In genomic region chr9:33374634-33375237, GRCh38 we compare ENCODE assay signal across 8 cellular contexts. TPM values are rescaled to one million over a fixed set of nuclear protein-coding genes. Genes with fewer than 3 reads are reported as not detected.
A peak's percentile ranks its signal among the peaks of the same experiment; 100 is the strongest.
DNase-seq lines count a peak whose midpoint lies in the region; ATAC-seq lines count a peak whose summit lies in the region.

No MANE protein-coding gene starts in this region.

- H3K4me3 ChIP-seq in CD4-positive, CD25-positive, alpha-beta regulatory T cell (ENCODE audit: low read depth, low read length) = no peak overlapping the region
- H3K4me3 ChIP-seq in right cardiac atrium (ENCODE audit: low read length) = no peak overlapping the region

- peak overlapping the region in 1 of 3 donors; percentile 67 for H3K27ac Mint-ChIP-seq in CD4-positive, CD25-positive, alpha-beta regulatory T cell

- no peak overlapping the region for H3K27ac ChIP-seq in CD4-positive, CD25-positive, alpha-beta regulatory T cell (ENCODE audit: insufficient read depth, low read length, poor library complexity, severe bottlenecking)
- no peak overlapping the region for H3K27ac ChIP-seq in right cardiac atrium (ENCODE audit: low read length)

- no peaks in the 10 kb centered on the region for H3K4me1 ChIP-seq in CD4-positive, CD25-positive, alpha-beta regulatory T cell (ENCODE audit: control insufficient read depth, insufficient read depth, low read length, poor library complexity, severe bottlenecking)
- no peaks in the 10 kb centered on the region for H3K4me1 ChIP-seq in right cardiac atrium (ENCODE audit: control insufficient read depth, insufficient read depth, low read length)

- ATAC-seq in CD4-positive, CD25-positive, alpha-beta regulatory T cell (ENCODE audit: low read depth in 2 of 2) = peak; percentile 81
- ATAC-seq in GM21526 (IDR thresholded peaks at IDR 0.05; ENCODE audit: low FRiP score, unreplicated experiment) = peak; percentile 60
- peak; percentile 83 to 84 for ATAC-seq in right cardiac atrium
- ATAC-seq in HG03469 (IDR thresholded peaks at IDR 0.05; ENCODE audit: unreplicated experiment) = no peak

- H3K27me3 Mint-ChIP-seq in CD4-positive, CD25-positive, alpha-beta regulatory T cell = no peaks in the 10 kb centered on the region

- 63% methylated on average over 6 of the region's 6 CpGs for whole genome bisulfite sequencing in right cardiac atrium

- H3K36me3 Mint-ChIP-seq in CD4-positive, CD25-positive, alpha-beta regulatory T cell = peaks cover 17% of the 10 kb centered on the region

- peak overlapping the region in 1 of 4 donors; percentile 7 for H3K4me3 Mint-ChIP-seq in CD4-positive, CD25-positive, alpha-beta regulatory T cell

- peak; percentile 44 to 79 (median 63) for DNase-seq in CD4-positive, CD25-positive, alpha-beta regulatory T cell
- DNase-seq in MV-4-11 (lab: John Stamatoyannopoulos, UW) (peak; percentile 59), T-helper 2 cell (peak in 4 of 5 experiments; percentile 37 to 66 (median 47)), anterior cingulate cortex (lab: John Stamatoyannopoulos, UW) (peak in 52 of 58 donors; percentile 4 to 83 (median 45)), right cardiac atrium (peak; percentile 58 to 86 (median 69)), retina (peak; percentile 80)

- no peaks in the 10 kb centered on the region for H3K27me3 ChIP-seq in CD4-positive, CD25-positive, alpha-beta regulatory T cell (ENCODE audit: control insufficient read depth, insufficient read depth, low read length)
- no peaks in the 10 kb centered on the region for H3K27me3 ChIP-seq in right cardiac atrium (ENCODE audit: control insufficient read depth, insufficient read depth)

- H3K9me3 ChIP-seq in CD4-positive, CD25-positive, alpha-beta regulatory T cell (ENCODE audit: control insufficient read depth in 2 of 2, low read length in 2 of 2) = no peaks in the 10 kb centered on the region
- H3K9me3 ChIP-seq in right cardiac atrium (ENCODE audit: control insufficient read depth, low read length) = no peaks in the 10 kb centered on the region

- peaks cover 0 to 9% (median 3%) of the 10 kb centered on the region in 4 donors for H3K4me1 Mint-ChIP-seq in CD4-positive, CD25-positive, alpha-beta regulatory T cell

- peaks cover 0 to 1% (median 0%) of the 10 kb centered on the region in 7 donors for H3K9me3 Mint-ChIP-seq in CD4-positive, CD25-positive, alpha-beta regulatory T cell

- H3K36me3 ChIP-seq in CD4-positive, CD25-positive, alpha-beta regulatory T cell (ENCODE audit: control insufficient read depth, insufficient read depth, low read length) = peaks cover 19% of the 10 kb centered on the region

- intact Hi-C loops in right cardiac atrium (cut with DNase I) = loop anchor here in 3 of 4 donors (2.0 to 10.0 kb wide), 4 partner anchors 40 to 90 kb away; no protein-coding TSS in a partner anchor

RNA-seq across cellular contexts. Expression of gene AQP7, which starts 27.6 kb away (rescaled TPM):
- total RNA-seq in CD4-positive, CD25-positive, alpha-beta regulatory T cell = 0.47 TPM
- polyA plus RNA-seq in CD4-positive, CD25-positive, alpha-beta regulatory T cell = 1 to 10 TPM in 1 of 4 donors, under 1 TPM in 3; 0.15 to 1.0 (median 0.32) TPM
- 100 to 1,000 TPM in 3 of 4 donors, 10 to 100 TPM in 1; 68.6 to 180 (median 126) TPM for total RNA-seq in right cardiac atrium
- 161 TPM for polyA plus RNA-seq in right cardiac atrium

Comparison
In these comparisons a context has a peak if more than half of its experiments do, and no peak if none do; other contexts are left out.
1. RNA of gene AQP7, which starts 27.6 kb away (total RNA-seq): 68.6 to 180 TPM in right cardiac atrium; 0.47 TPM in CD4-positive, CD25-positive, alpha-beta regulatory T cell (single experiment); every median in the first group is over 10 times any median in the second.
2. Peak in every context shown above with its lines, with median percentiles within 50 percentile points of each other: DNase-seq.